Comparison of ENCODE assay signal across 7 cellular contexts in the genomic region with DNA sequence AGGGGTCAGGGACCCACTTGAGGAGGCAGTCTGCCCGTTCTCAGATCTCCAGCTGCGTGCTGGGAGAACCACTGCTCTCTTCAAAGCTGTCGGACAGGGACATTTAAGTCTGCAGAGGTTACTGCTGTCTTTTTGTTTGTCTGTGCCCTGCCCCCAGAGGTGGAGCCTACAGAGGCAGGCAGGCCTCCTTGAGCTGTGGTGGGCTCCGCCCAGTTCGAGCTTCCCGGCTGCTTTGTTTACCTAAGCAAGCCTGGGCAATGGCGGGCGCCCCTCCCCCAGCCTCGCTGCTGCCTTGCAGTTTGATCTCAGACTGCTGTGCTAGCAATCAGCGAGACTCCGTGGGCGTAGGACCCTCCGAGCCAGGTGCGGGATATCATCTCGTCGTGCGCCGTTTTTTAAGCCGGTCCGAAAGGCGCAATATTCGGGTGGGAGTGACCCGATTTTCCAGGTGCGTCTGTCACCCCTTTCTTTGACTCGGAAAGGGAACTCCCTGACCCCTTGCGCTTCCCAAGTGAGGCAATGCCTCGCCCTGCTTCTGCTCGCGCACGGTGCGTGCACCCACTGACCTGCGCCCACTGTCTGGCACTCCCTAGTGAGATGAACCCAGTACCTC.
DNase-seq lines count a peak whose midpoint lies in the region; ATAC-seq and TF ChIP-seq lines count a peak whose summit lies in the region.
"Not testable (repeated sequence)": the region's sequence is repeated elsewhere in the genome, so short reads cannot be mapped to it uniquely, and the experiment has no call there.

No MANE protein-coding gene starts in this region.

- not testable (repeated sequence) for H3K27me3 ChIP-seq in HUES6 (ENCODE audit: control insufficient read depth, insufficient read depth, low read length)

- H3K36me3 Mint-ChIP-seq in WTC11; mesothelial cell of epicardium; osteocyte (ENCODE audit: unreplicated experiment): not testable (repeated sequence)

- DNase-seq in WTC11 (ENCODE audit: low spot score); fibroblast of villous mesenchyme (ENCODE audit: low read depth); mesothelial cell of epicardium (ENCODE audit: low spot score in 2 of 2, unreplicated experiment in 2 of 2); osteocyte (ENCODE audit: extremely low spot score, unreplicated experiment): not testable (repeated sequence)

- POLR2A ChIA-PET in WTC11 (lab: Charles Lee) = not testable (repeated sequence)

- not testable (repeated sequence) for H3K9me3 ChIP-seq in ES-I3 (ENCODE audit: control insufficient read depth, insufficient read depth, low read length); HUES6 (ENCODE audit: control insufficient read depth, insufficient read depth, low read depth, low read length)

- not testable (repeated sequence) for H3K36me3 ChIP-seq in ES-I3 (ENCODE audit: insufficient read depth, low read length); HUES6 (ENCODE audit: control insufficient read depth, insufficient read depth, low read length)

- H3K4me1 ChIP-seq in ES-I3 (ENCODE audit: insufficient read depth, low read length); HUES6 (ENCODE audit: control insufficient read depth, insufficient read depth, low read length): not testable (repeated sequence)

- CTCF ChIA-PET in WTC11 (lab: Charles Lee) = not testable (repeated sequence)

- peak overlapping the region; percentile 85 for H3K27ac Mint-ChIP-seq in WTC11
- not testable (repeated sequence) for H3K27ac Mint-ChIP-seq in mesothelial cell of epicardium; osteocyte (ENCODE audit: unreplicated experiment)

- not testable (repeated sequence) for ATAC-seq in WTC11

- H3K27ac ChIP-seq in 22Rv1 = peak overlapping the region; percentile 47
- not testable (repeated sequence) for H3K27ac ChIP-seq in HUES6 (ENCODE audit: low read depth, low read length)

- H3K27me3 Mint-ChIP-seq in WTC11 (ENCODE audit: low read depth); mesothelial cell of epicardium (ENCODE audit: low read depth); osteocyte (ENCODE audit: unreplicated experiment): not testable (repeated sequence)

- not testable (repeated sequence) for TF ChIP-seq CTCF in 22Rv1 (IDR thresholded peaks at IDR 0.05); WTC11 (IDR thresholded peaks at IDR 0.05); fibroblast of villous mesenchyme (IDR thresholded peaks at IDR 0.05; ENCODE audit: insufficient read depth, low read depth, low read length); mesothelial cell of epicardium (IDR thresholded peaks at IDR 0.05; ENCODE audit: unreplicated experiment); osteocyte (IDR thresholded peaks at IDR 0.05)

- H3K4me1 Mint-ChIP-seq in WTC11 (peaks cover 13% of the 10 kb centered on the region), mesothelial cell of epicardium (peaks cover 22% of the 10 kb centered on the region)
- H3K4me1 Mint-ChIP-seq in osteocyte (ENCODE audit: unreplicated experiment) = not testable (repeated sequence)

- peaks cover 11% of the 10 kb centered on the region for H3K9me3 Mint-ChIP-seq in WTC11
- H3K9me3 Mint-ChIP-seq in mesothelial cell of epicardium; osteocyte (ENCODE audit: unreplicated experiment): not testable (repeated sequence)

- H3K4me3 ChIP-seq in HUES6 (ENCODE audit: low read depth, low read length) (peak overlapping the region; percentile 33; the same call in 1 of the 2 replicates), fibroblast of villous mesenchyme (ENCODE audit: low read depth, low read length) (peak overlapping the region; percentile 29)

- H3K4me3 Mint-ChIP-seq in WTC11 (peak overlapping the region; percentile 76), mesothelial cell of epicardium (peak overlapping the region; percentile 61), osteocyte (ENCODE audit: unreplicated experiment) (peak overlapping the region; percentile 57)

- peak overlapping the region; percentile 47; the same call in 1 of the 2 replicates for H3K9ac ChIP-seq in ES-I3 (ENCODE audit: low read depth, low read length)
- peak overlapping the region; percentile 68 for H3K9ac ChIP-seq in HUES6 (ENCODE audit: low read length)
